ENCODE assay signal across 18 cellular contexts in the genomic region with DNA sequence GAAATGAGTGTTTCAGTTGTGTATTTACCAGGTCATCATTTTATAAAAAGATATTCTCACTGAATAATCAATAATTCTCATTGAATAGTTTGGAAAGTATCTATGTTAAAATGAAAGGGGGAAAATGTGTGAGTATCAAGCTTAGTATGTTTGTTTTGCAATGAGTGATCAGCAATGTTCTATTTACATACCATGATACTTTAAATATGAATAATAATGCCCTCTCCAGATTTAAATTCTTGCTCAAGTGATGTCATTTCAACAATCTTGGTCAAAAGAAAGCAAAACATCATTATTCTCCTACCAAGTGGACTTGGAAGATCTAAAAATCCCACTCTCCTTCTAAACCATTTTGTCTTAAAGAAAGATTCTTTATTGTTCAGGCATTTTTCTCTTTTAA. TPM values are rescaled to one million over a fixed set of nuclear protein-coding genes. Genes with fewer than 3 reads are reported as not detected.
DNase-seq lines count a peak whose midpoint lies in the region; ATAC-seq and TF ChIP-seq lines count a peak whose summit lies in the region.
"Had no signal": no experiment of that assay in that cellular context is flagged by ENCODE, and none has a peak within 500 bp of the region (broad histone marks: within the 10 kb centered on the region; RNA-seq: fewer than 3 reads in every experiment).

No MANE protein-coding gene starts in this region.

- no peaks in the 10 kb centered on the region for H4K20me1 ChIP-seq in SK-N-SH (ENCODE audit: insufficient read depth)
- no peaks in the 10 kb centered on the region for H4K20me1 ChIP-seq in PC-3 (ENCODE audit: low read length)
- no peaks in the 10 kb centered on the region for H4K20me1 ChIP-seq in fibroblast of lung (ENCODE audit: control insufficient read depth, extremely low read depth, insufficient read depth, low read length)

- no peak for TF ChIP-seq CTCF in SK-N-SH (IDR thresholded peaks at IDR 0.05)
- no peak for TF ChIP-seq CTCF in PC-3 (conservative IDR thresholded peaks at IDR 0.05; ENCODE audit: low read depth, low read length)
- no peak for TF ChIP-seq CTCF in fibroblast of lung (conservative IDR thresholded peaks at IDR 0.05 in 1 of 2, IDR thresholded peaks at IDR 0.05 in 1 of 2; ENCODE audit: low read depth in 1 of 2, low read length in 2 of 2)
- no peak for TF ChIP-seq CTCF in esophagus muscularis mucosa (IDR thresholded peaks at IDR 0.05)

- no TSS peak for BruUV-seq in PC-3 (replicated peaks; lab: Mats Ljungman, UMichigan)

- POLR2A ChIA-PET in SK-N-SH (lab: Yijun Ruan, JAX) (no interaction called here), PC-3 (lab: Charles Lee; ENCODE audit: unreplicated experiment) (no interaction called here)

- H3K79me2 ChIP-seq in SK-N-SH (ENCODE audit: insufficient read depth) = no peaks in the 10 kb centered on the region
- no peaks in the 10 kb centered on the region for H3K79me2 ChIP-seq in PC-3 (ENCODE audit: low read length)
- no peaks in the 10 kb centered on the region for H3K79me2 ChIP-seq in fibroblast of lung (ENCODE audit: control insufficient read depth, insufficient read depth, low read length)

- no peak for ATAC-seq in SK-N-SH treated with all-trans-retinoic acid at 6 μM for 48 hours
- ATAC-seq in PC-3 = peak; percentile 54
- no peak for ATAC-seq in GM19324 (IDR thresholded peaks at IDR 0.05; ENCODE audit: low FRiP score, unreplicated experiment)
- no peak for ATAC-seq in GM19455 (IDR thresholded peaks at IDR 0.05; ENCODE audit: unreplicated experiment)
- ATAC-seq in HG02642 (IDR thresholded peaks at IDR 0.05; ENCODE audit: poor library complexity, unreplicated experiment) = no peak
- ATAC-seq: GM12878, HCT116, Right ventricle myocardium inferior had no signal

- TF ChIP-seq POLR2A in esophagus muscularis mucosa (IDR thresholded peaks at IDR 0.05; ENCODE audit: low read depth) = no peak

- TF ChIP-seq RAD21 in SK-N-SH (IDR thresholded peaks at IDR 0.05; ENCODE audit: low read length) = no peak

- no peak overlapping the region for H3K27ac ChIP-seq in SK-N-SH (ENCODE audit: low read depth in 2 of 2, low read length in 1 of 2)
- peak overlapping the region; percentile 61 for H3K27ac ChIP-seq in PC-3 (ENCODE audit: low read length)
- H3K27ac ChIP-seq in fibroblast of lung (ENCODE audit: insufficient read depth, low read length) = no peak overlapping the region
- H3K27ac ChIP-seq in esophagus muscularis mucosa (replicated peaks in 1 of 4) = no peak overlapping the region
- H3K27ac ChIP-seq: SJSA1 had no signal

- intact Hi-C loops in PC-3 (cut with micrococcal nuclease) = no loop called here
- intact Hi-C loops in esophagus muscularis mucosa (cut with DNase I) = no loop called here

- H3K9me3 ChIP-seq in SK-N-SH (no peaks in the 10 kb centered on the region), PC-3 (ENCODE audit: low read length) (no peaks in the 10 kb centered on the region), fibroblast of lung (ENCODE audit: control insufficient read depth, insufficient read depth, low read depth, low read length) (no peaks in the 10 kb centered on the region), esophagus muscularis mucosa (no peaks in the 10 kb centered on the region)
- H3K9me3 ChIP-seq: SJSA1 had no signal

- TF ChIP-seq EP300 in SK-N-SH (IDR thresholded peaks at IDR 0.05; ENCODE audit: borderline replicate concordance in 1 of 2, low read depth in 1 of 2, low read length in 1 of 2) (no peak), esophagus muscularis mucosa (IDR thresholded peaks at IDR 0.05) (no peak)

- CTCF ChIA-PET in SK-N-SH (lab: Yijun Ruan, JAX) (no interaction called here), PC-3 (lab: Charles Lee) (no interaction called here)

- no peak overlapping the region for H3K4me2 ChIP-seq in SK-N-SH
- peak overlapping the region; percentile 39; the same call in 1 of the 2 replicates for H3K4me2 ChIP-seq in PC-3 (ENCODE audit: low read length)
- peak overlapping the region; percentile 5 for H3K4me2 ChIP-seq in fibroblast of lung (ENCODE audit: extremely low read depth, insufficient read depth, low read length)

- H3K36me3 ChIP-seq in SK-N-SH (replicated peaks in 1 of 2; ENCODE audit: control insufficient read depth in 1 of 2, insufficient read depth in 2 of 2, low read length in 1 of 2) (no peaks in the 10 kb centered on the region), PC-3 (ENCODE audit: low read depth, low read length) (no peaks in the 10 kb centered on the region), fibroblast of lung (ENCODE audit: control insufficient read depth, insufficient read depth, low read length) (no peaks in the 10 kb centered on the region), esophagus muscularis mucosa (no peaks in the 10 kb centered on the region)
- H3K36me3 ChIP-seq: SJSA1 had no signal

- H3K4me3 ChIP-seq in SK-N-SH (ENCODE audit: low read depth in 2 of 2, low read length in 1 of 2) (no peak overlapping the region), PC-3 (ENCODE audit: low read length) (no peak overlapping the region), fibroblast of lung (replicated peaks in 1 of 4; ENCODE audit: control extremely low read depth in 1 of 4, insufficient read depth in 1 of 4, low read depth in 3 of 4, low read length in 4 of 4) (no peak overlapping the region), esophagus muscularis mucosa (no peak overlapping the region)
- H3K4me3 ChIP-seq: GM12878, SJSA1 had no signal

- H3F3A ChIP-seq in SK-N-SH (replicated peaks; ENCODE audit: insufficient read depth) = no peaks in the 10 kb centered on the region
- no peaks in the 10 kb centered on the region for H3F3A ChIP-seq in PC-3 (ENCODE audit: low read length, unreplicated experiment)

- peak overlapping the region; percentile 36; the same call in 1 of the 2 replicates for H2AFZ ChIP-seq in SK-N-SH (ENCODE audit: low read depth)
- peak overlapping the region; percentile 65; the same call in 1 of the 2 replicates for H2AFZ ChIP-seq in PC-3 (ENCODE audit: low read length)
- H2AFZ ChIP-seq in fibroblast of lung (ENCODE audit: low read length) = no peak overlapping the region

- H3K4me1 ChIP-seq in SK-N-SH (ENCODE audit: control insufficient read depth in 1 of 2, insufficient read depth in 2 of 2, low read depth in 1 of 2, low read length in 1 of 2) (no peaks in the 10 kb centered on the region), PC-3 (ENCODE audit: insufficient read depth, low read length) (peaks cover 24% of the 10 kb centered on the region), fibroblast of lung (ENCODE audit: control insufficient read depth, extremely low read depth, insufficient read depth, low read length) (peaks cover 4% of the 10 kb centered on the region), esophagus muscularis mucosa (no peaks in the 10 kb centered on the region)
- H3K4me1 ChIP-seq: SJSA1 had no signal

- H3K9me2 ChIP-seq in SK-N-SH (no peaks in the 10 kb centered on the region), PC-3 (replicated peaks; ENCODE audit: low read length) (no peaks in the 10 kb centered on the region)

- DNase-seq in SK-N-SH (no peak), PC-3 (peak; percentile 48), fibroblast of lung (ENCODE audit: low read depth in 2 of 2) (peak in 1 of 2 donors; percentile 28), esophagus muscularis mucosa (ENCODE audit: extremely low spot score) (no peak)
- DNase-seq: 8988T, GOT3, Kasumi-1, NCI-H1694, NCI-H2171, NCI-H524 treated with DMSO at 0.1 percent for 48 hours had no signal

- no peak overlapping the region for H3K9ac ChIP-seq in SK-N-SH
- peak overlapping the region; percentile 8; the same call in 1 of the 2 replicates for H3K9ac ChIP-seq in PC-3 (ENCODE audit: low read length)
- H3K9ac ChIP-seq in fibroblast of lung (ENCODE audit: insufficient read depth, low read length) = no peak overlapping the region

- no peaks in the 10 kb centered on the region for H3K27me3 ChIP-seq in SK-N-SH (ENCODE audit: insufficient read depth)
- no peaks in the 10 kb centered on the region for H3K27me3 ChIP-seq in PC-3 (ENCODE audit: low read length)
- no peaks in the 10 kb centered on the region for H3K27me3 ChIP-seq in fibroblast of lung (ENCODE audit: control insufficient read depth, insufficient read depth, low read length)
- H3K27me3 ChIP-seq in esophagus muscularis mucosa = no peaks in the 10 kb centered on the region
- H3K27me3 ChIP-seq: SJSA1 had no signal

TF ChIP-seq in SK-N-SH, 30 proteins besides CTCF, POLR2A, EP300 and RAD21 (continues in another document):
- TF ChIP-seq GATA2 (CRISPR knock-in tag; IDR thresholded peaks at IDR 0.05) = no peak
- TF ChIP-seq, protein P1, sequence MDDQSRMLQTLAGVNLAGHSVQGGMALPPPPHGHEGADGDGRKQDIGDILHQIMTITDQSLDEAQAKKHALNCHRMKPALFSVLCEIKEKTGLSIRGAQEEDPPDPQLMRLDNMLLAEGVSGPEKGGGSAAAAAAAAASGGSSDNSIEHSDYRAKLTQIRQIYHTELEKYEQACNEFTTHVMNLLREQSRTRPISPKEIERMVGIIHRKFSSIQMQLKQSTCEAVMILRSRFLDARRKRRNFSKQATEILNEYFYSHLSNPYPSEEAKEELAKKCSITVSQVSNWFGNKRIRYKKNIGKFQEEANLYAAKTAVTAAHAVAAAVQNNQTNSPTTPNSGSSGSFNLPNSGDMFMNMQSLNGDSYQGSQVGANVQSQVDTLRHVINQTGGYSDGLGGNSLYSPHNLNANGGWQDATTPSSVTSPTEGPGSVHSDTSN (IDR thresholded peaks at IDR 0.05) = no peak

TF ChIP-seq in SK-N-SH treated with all-trans-retinoic acid at 6 μM for 48 hours, 23 proteins besides CTCF, POLR2A, EP300 and RAD21 (continues in another document):
- TF ChIP-seq ZFP3 (CRISPR knock-in tag; IDR thresholded peaks at IDR 0.05) (no peak), ARNTL (CRISPR knock-in tag; IDR thresholded peaks at IDR 0.05; ENCODE audit: borderline replicate concordance, low read depth) (no peak), ZNF565 (CRISPR knock-in tag; conservative IDR thresholded peaks at IDR 0.05; ENCODE audit: low read depth) (no peak)

RNA-seq across cellular contexts. Expression of a gene that starts 42.1 kb away (rescaled TPM):
- polyA plus RNA-seq in SK-N-SH (2012; rRNA removed) (13.5 and 18.3 TPM in 2 replicates), fibroblast of lung (11.4 and 17.2 TPM in 2 replicates)
- polyA plus RNA-seq in SK-N-SH (2012; cell fraction: cytosol; rRNA removed) = 16.6 and 17.1 TPM in 2 replicates
- 10.8 and 27.7 TPM in 2 replicates for polyA plus RNA-seq in SK-N-SH (2012; cell fraction: nucleus; rRNA removed)
- total RNA-seq in PC-3 (2014; rRNA removed) (26.3 and 29.3 TPM in 2 replicates), fibroblast of lung (21.3 and 28.4 TPM in 2 replicates), esophagus muscularis mucosa (10 to 100 TPM; 13.4 to 21.5 (median 18.4) TPM)
- polyA plus RNA-seq in fibroblast of lung (2012) = 7.7 and 11.7 TPM in 2 replicates
- 4.6 and 10.4 TPM in 2 replicates for polyA minus RNA-seq in fibroblast of lung (ENCODE audit: low replicate concordance)
